Comparison of ENCODE assay signal across 1 cellular context in genomic region chr11:9120659-9121350, GRCh38.
TF ChIP-seq lines count a peak whose summit lies in the region.

No MANE protein-coding gene starts in this region.

TF ChIP-seq in HepG2, 621 proteins besides CTCF, POLR2A, EP300 and RAD21 (continued from another document):
- TF ChIP-seq CEBPZ (IDR thresholded peaks at IDR 0.05; ENCODE audit: low read length) (no peak), ZEB1 (IDR thresholded peaks at IDR 0.05; ENCODE audit: insufficient replicate concordance, low read depth) (no peak), TERF1 (CRISPR knock-in tag; IDR thresholded peaks at IDR 0.05) (no peak), MXI1 (IDR thresholded peaks at IDR 0.05; ENCODE audit: borderline replicate concordance, low read depth, low read length) (no peak), SMC3 (IDR thresholded peaks at IDR 0.05; ENCODE audit: low read length) (peak; percentile 60), XRCC5 (optimal IDR thresholded peaks at IDR 0.05; ENCODE audit: low read length) (peak; percentile 26), HIC2 (CRISPR knock-in tag; IDR thresholded peaks at IDR 0.05; ENCODE audit: low read depth) (no peak), THAP9 (CRISPR knock-in tag; IDR thresholded peaks at IDR 0.05; ENCODE audit: borderline replicate concordance) (no peak), THAP7 (CRISPR knock-in tag; IDR thresholded peaks at IDR 0.05) (no peak)
TF ChIP-seq in HepG2: peak in this region for 4.
